ENCODE assay signal across 1 cellular context in the genomic region with DNA sequence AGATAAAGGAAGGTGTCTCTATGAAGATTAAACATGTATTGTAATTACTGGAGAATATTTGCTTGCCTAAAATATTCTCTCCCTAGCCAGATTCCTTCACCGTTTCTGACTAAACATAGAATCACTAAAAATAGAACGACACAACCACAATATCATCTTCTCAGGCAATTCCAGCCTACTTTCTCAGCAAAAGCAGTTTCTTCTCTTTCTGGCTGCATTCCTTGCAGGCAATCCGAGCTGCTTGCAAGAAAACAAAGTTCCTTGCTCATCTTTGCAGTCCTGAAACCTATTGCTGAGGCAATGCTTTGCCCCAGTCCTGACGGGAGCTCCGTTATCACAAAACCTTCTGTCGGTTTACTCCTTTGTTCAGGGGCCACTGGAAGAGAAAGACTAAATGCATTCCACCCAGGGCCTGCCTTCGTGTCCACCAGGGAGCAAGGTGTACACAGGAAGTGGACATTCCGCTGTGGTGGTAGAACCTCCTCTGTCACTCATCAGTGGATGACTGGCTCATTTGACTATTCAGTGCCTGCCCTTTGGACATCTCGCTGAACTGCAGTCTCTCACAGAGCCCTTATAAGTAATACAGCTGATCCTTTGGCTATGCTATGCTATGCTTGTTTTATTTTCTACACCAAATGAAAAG.
TF ChIP-seq lines count a peak whose summit lies in the region.

No MANE protein-coding gene starts in this region.

TF ChIP-seq in GM12878, 131 proteins besides CTCF, POLR2A, EP300 and RAD21 (continued from another document):
- TF ChIP-seq, protein P1, sequence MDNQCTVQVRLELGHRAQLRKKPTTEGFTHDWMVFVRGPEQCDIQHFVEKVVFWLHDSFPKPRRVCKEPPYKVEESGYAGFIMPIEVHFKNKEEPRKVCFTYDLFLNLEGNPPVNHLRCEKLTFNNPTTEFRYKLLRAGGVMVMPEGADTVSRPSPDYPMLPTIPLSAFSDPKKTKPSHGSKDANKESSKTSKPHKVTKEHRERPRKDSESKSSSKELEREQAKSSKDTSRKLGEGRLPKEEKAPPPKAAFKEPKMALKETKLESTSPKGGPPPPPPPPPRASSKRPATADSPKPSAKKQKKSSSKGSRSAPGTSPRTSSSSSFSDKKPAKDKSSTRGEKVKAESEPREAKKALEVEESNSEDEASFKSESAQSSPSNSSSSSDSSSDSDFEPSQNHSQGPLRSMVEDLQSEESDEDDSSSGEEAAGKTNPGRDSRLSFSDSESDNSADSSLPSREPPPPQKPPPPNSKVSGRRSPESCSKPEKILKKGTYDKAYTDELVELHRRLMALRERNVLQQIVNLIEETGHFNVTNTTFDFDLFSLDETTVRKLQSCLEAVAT (IDR thresholded peaks at IDR 0.05), result no peak
- no peak for TF ChIP-seq POLR2AphosphoS2 (IDR thresholded peaks at IDR 0.05; ENCODE audit: low read depth, low read length)
- TF ChIP-seq NBN (IDR thresholded peaks at IDR 0.05), result no peak
- no peak for TF ChIP-seq BACH1 (IDR thresholded peaks at IDR 0.05; ENCODE audit: borderline replicate concordance)
- no peak for TF ChIP-seq NFXL1 (IDR thresholded peaks at IDR 0.05; ENCODE audit: borderline replicate concordance)
- no peak for TF ChIP-seq TARDBP (IDR thresholded peaks at IDR 0.05; ENCODE audit: borderline replicate concordance)
- TF ChIP-seq SPI1 (IDR thresholded peaks at IDR 0.05; ENCODE audit: borderline replicate concordance, insufficient read depth, low read depth, low read length), result no peak
- no peak for TF ChIP-seq HDAC6 (IDR thresholded peaks at IDR 0.05; ENCODE audit: unreplicated experiment)
